Comparison of ENCODE assay signal across 8 cellular contexts in the genomic region with DNA sequence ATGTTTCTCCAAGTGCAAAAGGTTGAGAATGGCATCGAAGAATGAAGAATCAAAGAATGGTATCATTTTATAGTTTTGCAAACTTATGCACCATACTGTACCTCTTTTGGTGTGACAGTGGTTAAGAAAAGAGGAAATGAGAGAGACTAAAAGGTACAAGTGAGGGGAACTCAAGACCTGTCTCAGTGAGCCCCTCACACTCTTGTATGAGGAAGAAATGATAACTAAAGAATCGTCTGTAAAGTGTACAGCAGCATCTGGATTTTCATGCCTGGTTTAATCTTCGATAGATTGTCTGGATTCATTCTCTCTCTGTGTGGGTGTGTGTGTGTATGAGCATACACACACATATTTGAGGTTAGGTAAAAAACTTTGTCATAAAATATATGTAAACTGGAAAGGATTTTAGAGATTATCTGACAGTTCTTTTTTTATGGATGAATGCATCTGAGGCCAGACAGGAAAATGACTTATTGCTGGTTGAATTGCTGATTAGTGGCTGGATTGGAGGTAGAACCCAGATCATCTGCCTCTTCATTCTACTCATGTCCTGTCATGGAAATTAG. TPM values are rescaled to one million over a fixed set of nuclear protein-coding genes. Genes with fewer than 3 reads are reported as not detected.
DNase-seq lines count a peak whose midpoint lies in the region; ATAC-seq and TF ChIP-seq lines count a peak whose summit lies in the region.

No MANE protein-coding gene starts in this region.

- H3K9me3 ChIP-seq in heart right ventricle (no peaks in the 10 kb centered on the region), SK-N-MC (ENCODE audit: low read depth, low read length) (no peaks in the 10 kb centered on the region), sigmoid colon (no peaks in the 10 kb centered on the region)

- TF ChIP-seq CTCF in heart right ventricle (IDR thresholded peaks at IDR 0.05): no peak
- TF ChIP-seq CTCF in sigmoid colon (IDR thresholded peaks at IDR 0.05): no peak

- no peak for TF ChIP-seq EP300 in sigmoid colon (IDR thresholded peaks at IDR 0.05)

- H3K36me3 ChIP-seq in heart right ventricle: no peaks in the 10 kb centered on the region
- H3K36me3 ChIP-seq in SK-N-MC (ENCODE audit: insufficient read depth, low read length): no peaks in the 10 kb centered on the region
- H3K36me3 ChIP-seq in sigmoid colon: no peaks in the 10 kb centered on the region

- intact Hi-C loops in heart right ventricle (cut with DNase I): loop anchor here in 6 of 10 donors (2.0 to 10.0 kb wide), 7 partner anchors 42 to 394 kb away; a partner anchor contains a TSS
- intact Hi-C loops in Right ventricle myocardium superior (cut with DNase I): loop anchor here (5.0 kb wide), 1 partner anchor 74 kb away; no protein-coding TSS in a partner anchor
- intact Hi-C loops in sigmoid colon (cut with DNase I): loop anchor here (5.0 to 10.0 kb wide), 3 partner anchors 84 to 1426 kb away; a partner anchor contains a TSS

- H3K27ac ChIP-seq in heart right ventricle (peak overlapping the region in 6 of 10 donors; percentile 9 to 24 (median 15)), SK-N-MC (peak overlapping the region; percentile 79), sigmoid colon (peak overlapping the region; percentile 23 to 61 (median 56))

- H3K9ac ChIP-seq in SK-N-MC (ENCODE audit: insufficient read length): no peak overlapping the region

- DNase-seq in heart right ventricle: no peak
- no peak for DNase-seq in Right ventricle myocardium superior
- no peak for DNase-seq in SK-N-MC (ENCODE audit: low read depth, low spot score)
- no peak for DNase-seq in sigmoid colon
- DNase-seq in cortex of kidney (lab: John Stamatoyannopoulos, UW): no peak
- DNase-seq in dermis blood vessel endothelial cell: no peak
- DNase-seq in NCI-H1105 (lab: John Stamatoyannopoulos, UW): no peak

- H3K27me3 ChIP-seq in heart right ventricle: no peaks in the 10 kb centered on the region
- H3K27me3 ChIP-seq in sigmoid colon: no peaks in the 10 kb centered on the region

- ATAC-seq in heart right ventricle: no peak
- no peak for ATAC-seq in Right ventricle myocardium superior (ENCODE audit: poor library complexity)
- ATAC-seq in HG03060 (IDR thresholded peaks at IDR 0.05; ENCODE audit: low read depth, unreplicated experiment): peak; percentile 64

- H3K4me1 ChIP-seq in heart right ventricle: peaks cover 0 to 70% (median 47%) of the 10 kb centered on the region in 9 donors
- H3K4me1 ChIP-seq in sigmoid colon: peaks cover 0 to 69% (median 63%) of the 10 kb centered on the region in 4 donors

- WGBS in heart right ventricle, 2 donors: 75 to 80% methylated on average over 3 of the region's 3 CpGs
- WGBS in sigmoid colon, 2 donors: 37 to 45% methylated on average over 3 of the region's 3 CpGs

- TF ChIP-seq POLR2A in sigmoid colon (IDR thresholded peaks at IDR 0.05): no peak

- H3K4me3 ChIP-seq in heart right ventricle (no peak overlapping the region), SK-N-MC (peak overlapping the region; percentile 68), sigmoid colon (no peak overlapping the region)

RNA-seq across cellular contexts. Expression of a gene that starts 15.9 kb away (rescaled TPM):
- total RNA-seq in heart right ventricle (100 to 1,000 TPM in 8 of 10 donors, 10 to 100 TPM in 2; 82.1 to 203 (median 110) TPM), Right ventricle myocardium superior (144 TPM), sigmoid colon (100 to 1,000 TPM; 234 to 299 (median 263) TPM), dermis blood vessel endothelial cell (618 and 745 TPM in 2 replicates)
- polyA plus RNA-seq in heart right ventricle (10 to 100 TPM; 65.3 to 90.0 TPM), sigmoid colon (10 to 100 TPM; 17.6 to 69.4 (median 19.2) TPM)

Comparison
In these comparisons a context has a peak if more than half of its experiments do, and no peak if none do; other contexts are left out.
1. H3K27ac ChIP-seq: peak in every context shown above with its lines; median percentile 79 in SK-N-MC; 56 in sigmoid colon; 15 in heart right ventricle.